ENCODE assay signal across 19 cellular contexts in genomic region chr5:86756839-86757238, GRCh38.
DNase-seq lines count a peak whose midpoint lies in the region; ATAC-seq, FAIRE-seq and TF ChIP-seq lines count a peak whose summit lies in the region.
"Had no signal": no experiment of that assay in that cellular context is flagged by ENCODE, and none has a peak within 500 bp of the region (broad histone marks: within the 10 kb centered on the region; RNA-seq: fewer than 3 reads in every experiment).

No MANE protein-coding gene starts in this region.

- H3K4me1 Mint-ChIP-seq in H9 (peaks cover 0 to 4% of the 10 kb centered on the region in 2 experiments; a peak in 2 of 4 replicates), neural crest cell (no peaks in the 10 kb centered on the region)

- ATAC-seq in PC-3 (no peak), HG03460 (IDR thresholded peaks at IDR 0.05; ENCODE audit: unreplicated experiment) (no peak)
- ATAC-seq: Right ventricle myocardium inferior had no signal

- H4K91ac ChIP-seq in H9 (ENCODE audit: insufficient read length, low read depth, low read length), result no peak overlapping the region

- POLR2A ChIA-PET in PC-3 (lab: Charles Lee; ENCODE audit: unreplicated experiment), result no interaction called here

- H2AFZ ChIP-seq in H9 (ENCODE audit: low read length) (no peak overlapping the region), PC-3 (ENCODE audit: low read length) (no peak overlapping the region)

- no peaks in the 10 kb centered on the region for H3K4me1 ChIP-seq in H9 (ENCODE audit: insufficient read depth, low read length)
- H3K4me1 ChIP-seq in PC-3 (ENCODE audit: insufficient read depth, low read length), result peaks cover 11% of the 10 kb centered on the region
- no peaks in the 10 kb centered on the region for H3K4me1 ChIP-seq in HAP-1
- H3K4me1 ChIP-seq in adrenal gland (replicated peaks in 1 of 2), result no peaks in the 10 kb centered on the region
- H3K4me1 ChIP-seq: BLaER1 treated with 17β-estradiol and CSF1 and Interleukin-3, amounts not matched to agents 10 nM and 100 nM had no signal

- H2AK5ac ChIP-seq in H9 (ENCODE audit: insufficient read length, low read length), result no peak overlapping the region

- H3K36me3 Mint-ChIP-seq in H9 (ENCODE audit: insufficient read depth in 1 of 3, low read depth in 3 of 3) (no peaks in the 10 kb centered on the region; a peak in 1 of 7 replicates), neural crest cell (ENCODE audit: low read depth) (no peaks in the 10 kb centered on the region)

- no CpG with 5 or more reads among the region's 1 CpG for WGBS in H9 (ENCODE audit: extremely low coverage, insufficient read length, low lambda C conversion rate)
- 92 to 96% (median 93%) methylated on average over 1 of the region's 1 CpG for WGBS in adrenal gland, 4 donors

- H2BK120ac ChIP-seq in H9 (ENCODE audit: low read depth, low read length, poor library complexity, severe bottlenecking), result no peak overlapping the region

- H3K36me3 ChIP-seq in PC-3 (ENCODE audit: low read depth, low read length), result no peaks in the 10 kb centered on the region
- no peaks in the 10 kb centered on the region for H3K36me3 ChIP-seq in HAP-1 (replicated peaks)
- H3K36me3 ChIP-seq in adrenal gland (replicated peaks in 1 of 2), result no peaks in the 10 kb centered on the region
- H3K36me3 ChIP-seq: BLaER1 treated with 17β-estradiol and CSF1 and Interleukin-3, amounts not matched to agents 10 nM and 100 nM had no signal

- H3T11ph ChIP-seq in H9 (ENCODE audit: low read length), result no peak overlapping the region

- H3K14ac ChIP-seq in H9 (ENCODE audit: insufficient read depth, low read length), result no peak overlapping the region

- H3K4me3 Mint-ChIP-seq in H9 (no peak overlapping the region), neural crest cell (no peak overlapping the region)

- H3K27ac Mint-ChIP-seq in H9 (no peak overlapping the region), neural crest cell (ENCODE audit: unreplicated experiment) (no peak overlapping the region)

- no peak overlapping the region for H3K4ac ChIP-seq in H9 (ENCODE audit: low read depth, low read length)

- H3K9me2 ChIP-seq in PC-3 (replicated peaks; ENCODE audit: low read length), result no peaks in the 10 kb centered on the region

- no peak overlapping the region for H2BK5ac ChIP-seq in H9 (ENCODE audit: insufficient read length, low read length)

- TF ChIP-seq CTCF in D721Med (IDR thresholded peaks at IDR 0.05; ENCODE audit: insufficient read depth, missing control alignments), result peak; percentile 2
- TF ChIP-seq CTCF in H9 (conservative IDR thresholded peaks at IDR 0.05), result peak; percentile 55
- TF ChIP-seq CTCF in PC-3 (conservative IDR thresholded peaks at IDR 0.05; ENCODE audit: low read depth, low read length), result peak; percentile 54
- TF ChIP-seq CTCF in neural crest cell (conservative IDR thresholded peaks at IDR 0.05), result peak; percentile 15
- no peak for TF ChIP-seq CTCF in adrenal gland (IDR thresholded peaks at IDR 0.05)

- no peak overlapping the region for H4K5ac ChIP-seq in H9 (ENCODE audit: insufficient read length, low read depth, low read length)

- no TSS peak for BruUV-seq in PC-3 (replicated peaks; lab: Mats Ljungman, UMichigan)

- no peaks in the 10 kb centered on the region; a peak in 1 of 5 replicates for H3K9me3 Mint-ChIP-seq in H9
- H3K9me3 Mint-ChIP-seq in neural crest cell, result no peaks in the 10 kb centered on the region

- H2BK15ac ChIP-seq in H9 (ENCODE audit: low read depth, low read length), result no peak overlapping the region

- no peak for DNase-seq in D721Med (ENCODE audit: insufficient read length, low spot score)
- DNase-seq in H9, result no peak
- DNase-seq in PC-3, result no peak
- DNase-seq in neural crest cell (ENCODE audit: low read depth, low spot score), result no peak
- DNase-seq in HAP-1 (ENCODE audit: low spot score in 2 of 2), result no peak
- no peak for DNase-seq in adrenal gland
- DNase-seq: DMS79, GOT3, KG1, MM.1S, NCI-H1436, NCI-H2029 treated with DMSO at 0.1 percent for 48 hours, NCI-H526, T-helper 2 cell had no signal

- intact Hi-C loops in PC-3 (cut with micrococcal nuclease), result no loop called here
- intact Hi-C loops in adrenal gland (cut with DNase I), result no loop called here

- H3K27me3 Mint-ChIP-seq in H9 (ENCODE audit: low read depth) (no peaks in the 10 kb centered on the region), neural crest cell (ENCODE audit: low read depth) (no peaks in the 10 kb centered on the region)

- H3K27ac ChIP-seq in H9 (ENCODE audit: insufficient read length, low read depth, low read length), result no peak overlapping the region
- H3K27ac ChIP-seq in PC-3 (ENCODE audit: low read length), result no peak overlapping the region
- no peak overlapping the region for H3K27ac ChIP-seq in adrenal gland
- H3K27ac ChIP-seq: BLaER1 treated with 17β-estradiol and CSF1 and Interleukin-3, amounts not matched to agents 10 nM and 100 nM; SK-N-MC had no signal

- no peaks in the 10 kb centered on the region for H3K27me3 ChIP-seq in H9 (ENCODE audit: insufficient read depth, low read length)
- no peaks in the 10 kb centered on the region; the same call in 1 of the 2 replicates for H3K27me3 ChIP-seq in PC-3 (ENCODE audit: low read length)
- H3K27me3 ChIP-seq in HAP-1 (ENCODE audit: low read depth), result no peaks in the 10 kb centered on the region
- H3K27me3 ChIP-seq in adrenal gland, result no peaks in the 10 kb centered on the region
- H3K27me3 ChIP-seq: BLaER1 treated with 17β-estradiol and CSF1 and Interleukin-3, amounts not matched to agents 10 nM and 100 nM had no signal

- H3K18ac ChIP-seq in H9 (ENCODE audit: insufficient read length, low read depth, low read length), result no peak overlapping the region

- FAIRE-seq in D721Med (lab: Jason Lieb, UNC), result no peak
- FAIRE-seq: G401.6 had no signal

- H3K9me3 ChIP-seq in H9 (ENCODE audit: control insufficient read depth, low read depth, low read length) (no peaks in the 10 kb centered on the region), PC-3 (ENCODE audit: low read length) (no peaks in the 10 kb centered on the region), HAP-1 (no peaks in the 10 kb centered on the region), adrenal gland (replicated peaks in 1 of 3) (no peaks in the 10 kb centered on the region)
- H3K9me3 ChIP-seq: BLaER1 treated with 17β-estradiol and CSF1 and Interleukin-3, amounts not matched to agents 10 nM and 100 nM had no signal

- no peaks in the 10 kb centered on the region for H3K79me2 ChIP-seq in H9 (ENCODE audit: insufficient read depth, low read length)
- H3K79me2 ChIP-seq in PC-3 (ENCODE audit: low read length), result no peaks in the 10 kb centered on the region

- no peaks in the 10 kb centered on the region for H3K79me1 ChIP-seq in H9 (ENCODE audit: insufficient read depth, low read depth, low read length, poor library complexity, severe bottlenecking)

- H2BK12ac ChIP-seq in H9 (ENCODE audit: insufficient read length, low read depth, low read length), result no peak overlapping the region

- H3K23ac ChIP-seq in H9 (ENCODE audit: insufficient read length, low read depth, low read length), result no peak overlapping the region

- H3K23me2 ChIP-seq in H9 (ENCODE audit: insufficient read length, low read depth, low read length, poor library complexity, severe bottlenecking), result no peaks in the 10 kb centered on the region

- H4K20me1 ChIP-seq in H9 (ENCODE audit: control insufficient read depth, insufficient read depth, insufficient read length), result no peaks in the 10 kb centered on the region
- no peaks in the 10 kb centered on the region for H4K20me1 ChIP-seq in PC-3 (ENCODE audit: low read length)
- H4K20me1 ChIP-seq: BLaER1 treated with 17β-estradiol and CSF1 and Interleukin-3, amounts not matched to agents 10 nM and 100 nM had no signal

- CTCF ChIA-PET in PC-3 (lab: Charles Lee), result no interaction called here

- no peak overlapping the region for H4K8ac ChIP-seq in H9 (replicated peaks; ENCODE audit: insufficient read length, low read depth, low read length)

- no peak overlapping the region for H2BK20ac ChIP-seq in H9 (ENCODE audit: low read depth, low read length, poor library complexity, severe bottlenecking)

- no peak overlapping the region for H3K4me3 ChIP-seq in PC-3 (ENCODE audit: low read length)
- H3K4me3 ChIP-seq in HAP-1, result no peak overlapping the region
- no peak overlapping the region for H3K4me3 ChIP-seq in adrenal gland
- H3K4me3 ChIP-seq: BLaER1 treated with 17β-estradiol and CSF1 and Interleukin-3, amounts not matched to agents 10 nM and 100 nM; SK-N-MC had no signal

- H3K9ac ChIP-seq in H9 (ENCODE audit: extremely low read depth, insufficient read length, low read length), result no peak overlapping the region
- H3K9ac ChIP-seq in PC-3 (ENCODE audit: low read length), result no peak overlapping the region
- H3K9ac ChIP-seq: BLaER1 treated with 17β-estradiol and CSF1 and Interleukin-3, amounts not matched to agents 10 nM and 100 nM had no signal

- in situ Hi-C loops in HAP-1 (cut with MboI; ENCODE audit: low sequenced_read_pairs), result no loop called here

- TF ChIP-seq POLR2A in adrenal gland (IDR thresholded peaks at IDR 0.05), result no peak

- H3K56ac ChIP-seq in H9 (ENCODE audit: insufficient read length, low read depth, low read length), result no peak overlapping the region

- H3K4me2 ChIP-seq in H9 (ENCODE audit: insufficient read depth, insufficient read length, low read length) (no peak overlapping the region), PC-3 (ENCODE audit: low read length) (no peak overlapping the region)
- H3K4me2 ChIP-seq: BLaER1 treated with 17β-estradiol and CSF1 and Interleukin-3, amounts not matched to agents 10 nM and 100 nM had no signal

- H3F3A ChIP-seq in PC-3 (ENCODE audit: low read length, unreplicated experiment), result no peaks in the 10 kb centered on the region

Comparison
In these comparisons a context has a peak if more than half of its experiments do, and no peak if none do; other contexts are left out.
1. CTCF ChIP-seq: peak in D721Med (single experiment), H9 (single experiment), PC-3 (single experiment) and neural crest cell (single experiment); none in adrenal gland (0 of 6).